Comparison of ENCODE assay signal across 15 cellular contexts in the genomic region with DNA sequence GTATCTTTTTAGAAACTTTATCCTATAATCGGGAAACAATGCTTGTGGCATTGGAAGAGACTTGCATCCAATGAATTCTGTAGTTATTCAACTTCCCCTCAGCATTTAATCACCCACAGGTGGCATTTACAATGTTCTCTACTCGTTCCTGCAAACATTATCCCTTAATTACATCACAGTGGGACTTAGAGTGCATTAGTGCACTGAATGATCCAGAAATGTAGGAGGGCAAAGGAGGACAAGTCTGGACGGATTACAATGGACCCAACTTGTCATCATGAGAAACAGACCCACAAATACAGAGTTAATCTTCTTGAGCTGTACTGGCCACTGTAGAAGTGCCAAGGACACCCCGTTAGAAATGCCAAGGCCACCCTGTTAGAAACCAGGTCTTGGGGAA.
"Had no signal": no experiment of that assay in that cellular context is flagged by ENCODE, and none has a peak within 500 bp of the region (broad histone marks: within the 10 kb centered on the region; RNA-seq: fewer than 3 reads in every experiment).

No MANE protein-coding gene starts in this region.

- H3K36me3 Mint-ChIP-seq: neural progenitor cell, WTC11 had no signal

- FAIRE-seq: urothelium cell line had no signal

- H3K9me3 Mint-ChIP-seq: activated CD4-positive, alpha-beta memory T cell treated with anti-CD3 and anti-CD28 coated beads, Interleukin-2, amount 10 ng/mL, durations not matched to agents 7 days and 5 days; naive thymus-derived CD4-positive, alpha-beta T cell; neural progenitor cell; WTC11 had no signal

- ATAC-seq: heart right ventricle; naive thymus-derived CD4-positive, alpha-beta T cell; right cardiac atrium; stimulated activated naive CD8-positive, alpha-beta T cell treated with anti-CD3 and anti-CD28 coated beads, Interleukin-15, Interleukin-2, amounts not matched to agents 100 U/mL and 50 U/mL, for 24 hours; WTC11 had no signal

- DNase-seq: activated CD4-positive, alpha-beta memory T cell treated with anti-CD3 and anti-CD28 coated beads, Interleukin-2, amount 10 ng/mL, durations not matched to agents 7 days and 5 days; activated CD4-positive, alpha-beta T cell treated with anti-CD3 and anti-CD28 coated beads for 48 hours; activated effector memory CD4-positive, alpha-beta T cell treated with anti-CD3 and anti-CD28 coated beads, Interleukin-2, amount 50 U/mL, for 16 hours; activated naive CD4-positive, alpha-beta T cell treated with anti-CD3 and anti-CD28 coated beads, Interleukin-2, amount 50 U/mL, for 16 hours; activated T-cell treated with anti-CD3 and anti-CD28 coated beads, Interleukin-2, amount 50 U/mL, for 48 hours; heart right ventricle; mesenchymal stem cell; naive thymus-derived CD4-positive, alpha-beta T cell; right cardiac atrium; stimulated activated CD4-positive, alpha-beta T cell treated with anti-CD3 and anti-CD28 coated beads, Interleukin-2, amount 100 ng/mL, for 24 hours; stimulated activated naive CD8-positive, alpha-beta T cell treated with anti-CD3 and anti-CD28 coated beads, Interleukin-15, Interleukin-2, amounts not matched to agents 100 U/mL and 50 U/mL, for 24 hours; T-helper 2 cell had no signal

- H3K4me3 Mint-ChIP-seq: activated CD4-positive, alpha-beta memory T cell treated with anti-CD3 and anti-CD28 coated beads, Interleukin-2, amount 10 ng/mL, durations not matched to agents 7 days and 5 days; naive thymus-derived CD4-positive, alpha-beta T cell; neural progenitor cell; WTC11 had no signal

- H3K27me3 Mint-ChIP-seq: activated CD4-positive, alpha-beta memory T cell treated with anti-CD3 and anti-CD28 coated beads, Interleukin-2, amount 10 ng/mL, durations not matched to agents 7 days and 5 days; naive thymus-derived CD4-positive, alpha-beta T cell had no signal

- H3K27ac Mint-ChIP-seq: activated CD4-positive, alpha-beta memory T cell treated with anti-CD3 and anti-CD28 coated beads, Interleukin-2, amount 10 ng/mL, durations not matched to agents 7 days and 5 days; neural progenitor cell; WTC11 had no signal
